Comparison of ENCODE assay signal across 19 cellular contexts in genomic region chr15:89743594-89743993, GRCh38. TPM values are rescaled to one million over a fixed set of nuclear protein-coding genes. Genes with fewer than 3 reads are reported as not detected.
DNase-seq lines count a peak whose midpoint lies in the region; ATAC-seq and TF ChIP-seq lines count a peak whose summit lies in the region.
"Had no signal": no experiment of that assay in that cellular context is flagged by ENCODE, and none has a peak within 500 bp of the region (broad histone marks: within the 10 kb centered on the region; RNA-seq: fewer than 3 reads in every experiment).

No MANE protein-coding gene starts in this region.

- no peak overlapping the region for H2AFZ ChIP-seq in osteoblast (ENCODE audit: low read length)

- no peaks in the 10 kb centered on the region for H3K27me3 ChIP-seq in RWPE2 (ENCODE audit: insufficient read depth, poor library complexity, severe bottlenecking)
- no peaks in the 10 kb centered on the region for H3K27me3 ChIP-seq in osteoblast (ENCODE audit: insufficient read depth, low read length)
- H3K27me3 ChIP-seq in spleen (replicated peaks in 1 of 7), result peaks cover 0 to 32% (median 0%) of the 10 kb centered on the region in 7 donors

- H3K79me2 ChIP-seq in osteoblast (ENCODE audit: insufficient read depth, low read length), result no peaks in the 10 kb centered on the region

- H4K20me1 ChIP-seq in osteoblast (ENCODE audit: insufficient read depth, low read length), result no peaks in the 10 kb centered on the region

- no peak for TF ChIP-seq POLR2A in spleen (IDR thresholded peaks at IDR 0.05)

- TF ChIP-seq CTCF in activated CD8-positive, alpha-beta T cell treated with anti-CD3 and anti-CD28 coated beads for 36 hours (IDR thresholded peaks at IDR 0.05), result no peak
- no peak for TF ChIP-seq CTCF in RWPE2 (IDR thresholded peaks at IDR 0.05; ENCODE audit: poor library complexity, severe bottlenecking)
- TF ChIP-seq CTCF in epithelial cell of esophagus (IDR thresholded peaks at IDR 0.05; ENCODE audit: insufficient read depth, low read depth, low read length, missing control alignments), result no peak
- no peak for TF ChIP-seq CTCF in osteoblast (IDR thresholded peaks at IDR 0.05; ENCODE audit: extremely low read depth, low read depth, low read length)
- no peak for TF ChIP-seq CTCF in spleen (IDR thresholded peaks at IDR 0.05 in 8 of 11, conservative IDR thresholded peaks at IDR 0.05 in 3 of 11)

- CTCF ChIA-PET in activated CD8-positive, alpha-beta T cell treated with anti-CD3 and anti-CD28 coated beads for 36 hours (lab: Charles Lee), result interaction anchor here (2.1 kb wide), 1 partner anchor 132 kb away, joined by 5 read pairs; no protein-coding TSS in a partner anchor
- CTCF ChIA-PET in activated CD8-positive, alpha-beta T cell treated with anti-CD3 and anti-CD28 coated beads, Interleukin-2, amount 10 ng/mL, durations not matched to agents 7 days and 5 days (lab: Charles Lee), result interaction anchor here (1.7 kb wide), 1 partner anchor 131 kb away, joined by 5 read pairs; no protein-coding TSS in a partner anchor

- WGBS in spleen, 5 donors, result 73 to 89% (median 83%) methylated on average over 7 to 8 of the region's 8 CpGs

- H3K9me3 Mint-ChIP-seq in activated CD8-positive, alpha-beta T cell treated with anti-CD3 and anti-CD28 coated beads for 36 hours, result no peaks in the 10 kb centered on the region
- no peaks in the 10 kb centered on the region for H3K9me3 Mint-ChIP-seq in activated CD8-positive, alpha-beta T cell treated with anti-CD3 and anti-CD28 coated beads, Interleukin-2, amount 10 ng/mL, durations not matched to agents 7 days and 5 days (ENCODE audit: insufficient read depth)
- H3K9me3 Mint-ChIP-seq: CD14-positive monocyte, H9 had no signal

- no peak overlapping the region for H3K27ac Mint-ChIP-seq in activated CD8-positive, alpha-beta T cell treated with anti-CD3 and anti-CD28 coated beads for 36 hours
- H3K27ac Mint-ChIP-seq in activated CD8-positive, alpha-beta T cell treated with anti-CD3 and anti-CD28 coated beads, Interleukin-2, amount 10 ng/mL, durations not matched to agents 7 days and 5 days, result no peak overlapping the region
- H3K27ac Mint-ChIP-seq: CD14-positive monocyte; CD4-positive, alpha-beta memory T cell; H9 had no signal

- H3K9me3 ChIP-seq in RWPE2 (ENCODE audit: severe bottlenecking), result no peaks in the 10 kb centered on the region
- no peaks in the 10 kb centered on the region for H3K9me3 ChIP-seq in osteoblast (ENCODE audit: low read depth, low read length)
- no peaks in the 10 kb centered on the region for H3K9me3 ChIP-seq in spleen
- H3K9me3 ChIP-seq: A549, BLaER1 had no signal

- H3K4me3 ChIP-seq in RWPE2 (ENCODE audit: severe bottlenecking), result no peak overlapping the region
- H3K4me3 ChIP-seq in epithelial cell of esophagus (ENCODE audit: low read length), result no peak overlapping the region
- no peak overlapping the region for H3K4me3 ChIP-seq in osteoblast (ENCODE audit: insufficient read depth, low read length)
- no peak overlapping the region for H3K4me3 ChIP-seq in spleen
- H3K4me3 ChIP-seq: A549, BLaER1 had no signal

- H3K36me3 Mint-ChIP-seq in activated CD8-positive, alpha-beta T cell treated with anti-CD3 and anti-CD28 coated beads for 36 hours (ENCODE audit: low read depth), result no peaks in the 10 kb centered on the region
- H3K36me3 Mint-ChIP-seq in activated CD8-positive, alpha-beta T cell treated with anti-CD3 and anti-CD28 coated beads, Interleukin-2, amount 10 ng/mL, durations not matched to agents 7 days and 5 days (ENCODE audit: low read depth), result no peaks in the 10 kb centered on the region
- H3K36me3 Mint-ChIP-seq: CD14-positive monocyte; CD4-positive, alpha-beta memory T cell had no signal

- H3K4me2 ChIP-seq in osteoblast (ENCODE audit: insufficient read depth, low read length), result no peak overlapping the region
- H3K4me2 ChIP-seq: A549, BLaER1 had no signal

- no peaks in the 10 kb centered on the region for H3K4me1 Mint-ChIP-seq in activated CD8-positive, alpha-beta T cell treated with anti-CD3 and anti-CD28 coated beads for 36 hours (ENCODE audit: low read depth)
- peaks cover 2% of the 10 kb centered on the region for H3K4me1 Mint-ChIP-seq in activated CD8-positive, alpha-beta T cell treated with anti-CD3 and anti-CD28 coated beads, Interleukin-2, amount 10 ng/mL, durations not matched to agents 7 days and 5 days (ENCODE audit: low read depth)

- peak; percentile 14 for DNase-seq in activated CD8-positive, alpha-beta T cell treated with anti-CD3 and anti-CD28 coated beads for 36 hours
- no peak for DNase-seq in activated CD8-positive, alpha-beta T cell treated with anti-CD3 and anti-CD28 coated beads, Interleukin-2, amount 10 ng/mL, durations not matched to agents 7 days and 5 days
- DNase-seq in RWPE2 (ENCODE audit: low spot score) (peak; percentile 57), epithelial cell of esophagus (ENCODE audit: low read depth) (peak; percentile 49), osteoblast (ENCODE audit: insufficient read length, low spot score, missing footprints) (peak; percentile 84), left ventricle myocardium superior (no peak), AG20443 (ENCODE audit: low spot score) (no peak), spleen (no peak)
- DNase-seq: CD4-positive, alpha-beta memory T cell; DMS153; DMS79; GF-D8; GOT3; H9 had no signal

- H3K27ac ChIP-seq in RWPE2 (ENCODE audit: poor library complexity, severe bottlenecking), result no peak overlapping the region
- no peak overlapping the region for H3K27ac ChIP-seq in osteoblast (ENCODE audit: low read depth, low read length)
- no peak overlapping the region for H3K27ac ChIP-seq in spleen
- H3K27ac ChIP-seq: 22Rv1, A549, BLaER1 had no signal

- H3K4me3 Mint-ChIP-seq in activated CD8-positive, alpha-beta T cell treated with anti-CD3 and anti-CD28 coated beads for 36 hours, result no peak overlapping the region
- H3K4me3 Mint-ChIP-seq in activated CD8-positive, alpha-beta T cell treated with anti-CD3 and anti-CD28 coated beads, Interleukin-2, amount 10 ng/mL, durations not matched to agents 7 days and 5 days, result no peak overlapping the region
- H3K4me3 Mint-ChIP-seq: CD14-positive monocyte; CD4-positive, alpha-beta memory T cell; H9 had no signal

- no peaks in the 10 kb centered on the region for H3K27me3 Mint-ChIP-seq in activated CD8-positive, alpha-beta T cell treated with anti-CD3 and anti-CD28 coated beads for 36 hours
- H3K27me3 Mint-ChIP-seq in activated CD8-positive, alpha-beta T cell treated with anti-CD3 and anti-CD28 coated beads, Interleukin-2, amount 10 ng/mL, durations not matched to agents 7 days and 5 days (ENCODE audit: low read depth), result no peaks in the 10 kb centered on the region

- POLR2A ChIA-PET in activated CD8-positive, alpha-beta T cell treated with anti-CD3 and anti-CD28 coated beads for 36 hours (lab: Charles Lee), result no interaction called here
- POLR2A ChIA-PET in activated CD8-positive, alpha-beta T cell treated with anti-CD3 and anti-CD28 coated beads, Interleukin-2, amount 10 ng/mL, durations not matched to agents 7 days and 5 days (lab: Charles Lee), result no interaction called here

- H3K4me1 ChIP-seq in RWPE2 (ENCODE audit: insufficient read depth, poor library complexity, severe bottlenecking) (no peaks in the 10 kb centered on the region), osteoblast (ENCODE audit: insufficient read depth, low read length) (peaks cover 3% of the 10 kb centered on the region), spleen (peaks cover 0 to 7% (median 2%) of the 10 kb centered on the region in 6 donors)
- H3K4me1 ChIP-seq: A549 had no signal

- no peak for ATAC-seq in activated CD8-positive, alpha-beta T cell treated with anti-CD3 and anti-CD28 coated beads for 36 hours
- no peak for ATAC-seq in activated CD8-positive, alpha-beta T cell treated with anti-CD3 and anti-CD28 coated beads, Interleukin-2, amount 10 ng/mL, durations not matched to agents 7 days and 5 days
- ATAC-seq in RWPE2 (ENCODE audit: low read depth) (no peak), left ventricle myocardium superior (no peak)
- ATAC-seq: A549, HepG2 had no signal

- intact Hi-C loops in activated CD8-positive, alpha-beta T cell treated with anti-CD3 and anti-CD28 coated beads for 36 hours (cut with micrococcal nuclease), result loop anchor here (5.0 kb wide), 1 partner anchor 344 kb away; no protein-coding TSS in a partner anchor
- intact Hi-C loops in left ventricle myocardium superior (cut with micrococcal nuclease) (no loop called here), spleen (cut with DNase I; ENCODE audit: low total_unique reads) (no loop called here)

- H3K36me3 ChIP-seq in RWPE2 (ENCODE audit: low read depth), result no peaks in the 10 kb centered on the region
- H3K36me3 ChIP-seq in osteoblast (ENCODE audit: insufficient read depth, low read length), result no peaks in the 10 kb centered on the region
- H3K36me3 ChIP-seq in spleen, result no peaks in the 10 kb centered on the region
- H3K36me3 ChIP-seq: BLaER1 had no signal

RNA-seq across cellular contexts. Expression of gene MESP1, which starts 7.5 kb away (rescaled TPM):
- 1 to 10 TPM; 3.4 to 5.3 TPM for total RNA-seq in activated CD8-positive, alpha-beta T cell treated with anti-CD3 and anti-CD28 coated beads for 36 hours
- 1 to 10 TPM; 1.8 to 2.4 TPM for total RNA-seq in activated CD8-positive, alpha-beta T cell treated with anti-CD3 and anti-CD28 coated beads, Interleukin-2, amount 10 ng/mL, durations not matched to agents 7 days and 5 days
- total RNA-seq in osteoblast (under 0.01 TPM in 2 replicates), left ventricle myocardium superior (8.4 TPM), spleen (1 to 10 TPM in 1 of 7 donors, under 1 TPM in 6; 0.19 to 1.0 (median 0.60) TPM)
- polyA plus RNA-seq in spleen, result 1 to 10 TPM in 1 of 3 donors, under 1 TPM in 2; 0.45 to 1.2 (median 0.61) TPM
- total RNA-seq: H9, HepG2 had no signal
- polyA plus RNA-seq: HepG2 had no signal

RNA-seq across cellular contexts. Expression of gene MESP2, which starts 32.5 kb away (rescaled TPM):
- total RNA-seq in activated CD8-positive, alpha-beta T cell treated with anti-CD3 and anti-CD28 coated beads for 36 hours, result not detected
- total RNA-seq in activated CD8-positive, alpha-beta T cell treated with anti-CD3 and anti-CD28 coated beads, Interleukin-2, amount 10 ng/mL, durations not matched to agents 7 days and 5 days, result not detected
- 0.72 and 1.5 TPM in 2 replicates for total RNA-seq in osteoblast
- total RNA-seq in left ventricle myocardium superior, result 0.20 TPM
- not detected for total RNA-seq in spleen
- polyA plus RNA-seq in spleen, result under 1 TPM in 1 of 3 donors, not detected in 2; 0.05 TPM
- total RNA-seq: CD4-positive, alpha-beta memory T cell; HepG2 had no signal
- polyA plus RNA-seq: CD4-positive, alpha-beta memory T cell; HepG2 had no signal

RNA-seq across cellular contexts. Expression of gene WDR93, which starts 53.0 kb away (rescaled TPM):
- total RNA-seq in activated CD8-positive, alpha-beta T cell treated with anti-CD3 and anti-CD28 coated beads for 36 hours, result not detected
- total RNA-seq in activated CD8-positive, alpha-beta T cell treated with anti-CD3 and anti-CD28 coated beads, Interleukin-2, amount 10 ng/mL, durations not matched to agents 7 days and 5 days, result not detected
- total RNA-seq in osteoblast (under 0.01 and 0.36 TPM in 2 replicates), left ventricle myocardium superior (not detected), spleen (not detected)
- under 1 TPM in 2 of 3 donors, not detected in 1; 0.09 to 0.11 TPM for polyA plus RNA-seq in spleen
- total RNA-seq: CD4-positive, alpha-beta memory T cell; H9; HepG2 had no signal
- polyA plus RNA-seq: CD14-positive monocyte; CD4-positive, alpha-beta memory T cell had no signal

RNA-seq across cellular contexts. Expression of gene PEX11A, which starts 53.0 kb away (rescaled TPM):
- total RNA-seq in activated CD8-positive, alpha-beta T cell treated with anti-CD3 and anti-CD28 coated beads for 36 hours, result 1 to 10 TPM; 3.3 to 4.0 TPM
- total RNA-seq in activated CD8-positive, alpha-beta T cell treated with anti-CD3 and anti-CD28 coated beads, Interleukin-2, amount 10 ng/mL, durations not matched to agents 7 days and 5 days, result 1 to 10 TPM; 1.4 to 1.8 TPM
- 4.0 and 5.0 TPM in 2 replicates for total RNA-seq in osteoblast
- total RNA-seq in left ventricle myocardium superior, result 13.9 TPM
- 1 to 10 TPM; 3.0 to 6.1 (median 4.3) TPM for total RNA-seq in spleen
- 1 to 10 TPM; 1.9 to 3.0 (median 2.6) TPM for polyA plus RNA-seq in spleen

Comparison
In these comparisons a context has a peak if more than half of its experiments do, and no peak if none do; other contexts are left out.
1. DNase-seq: peak in activated CD8-positive, alpha-beta T cell treated with anti-CD3 and anti-CD28 coated beads for 36 hours (single experiment), RWPE2 (single experiment), epithelial cell of esophagus (single experiment) and osteoblast (single experiment); none in activated CD8-positive, alpha-beta T cell treated with anti-CD3 and anti-CD28 coated beads, Interleukin-2, amount 10 ng/mL, durations not matched to agents 7 days and 5 days (single experiment), left ventricle myocardium superior (single experiment), AG20443 (single experiment) and spleen (single experiment).